Comparison of ENCODE assay signal across 8 cellular contexts in genomic region chr11:416051-416756, GRCh38. TPM values are rescaled to one million over a fixed set of nuclear protein-coding genes. Genes with fewer than 3 reads are reported as not detected.
DNase-seq lines count a peak whose midpoint lies in the region; ATAC-seq and TF ChIP-seq lines count a peak whose summit lies in the region.

No MANE protein-coding gene starts in this region.

- H3K27me3 ChIP-seq in DND-41 (ENCODE audit: insufficient read depth, low read length, poor library complexity) (peaks cover 8% of the 10 kb centered on the region), gastroesophageal sphincter (peaks cover 71% of the 10 kb centered on the region), rectal smooth muscle tissue (ENCODE audit: control insufficient read depth, insufficient read depth, low read length) (peaks cover 3% of the 10 kb centered on the region)

- no peak for TF ChIP-seq EP300 in gastroesophageal sphincter (IDR thresholded peaks at IDR 0.05)

- H3K4me1 ChIP-seq in DND-41 (ENCODE audit: insufficient read depth, low read length) (peaks cover 45% of the 10 kb centered on the region), gastroesophageal sphincter (peaks cover 0 to 25% (median 4%) of the 10 kb centered on the region in 3 donors), rectal smooth muscle tissue (ENCODE audit: control insufficient read depth, insufficient read depth, low read length) (no peaks in the 10 kb centered on the region)

- H3K9me3 ChIP-seq in DND-41 (ENCODE audit: insufficient read depth, low read length, severe bottlenecking): no peaks in the 10 kb centered on the region
- H3K9me3 ChIP-seq in gastroesophageal sphincter: no peaks in the 10 kb centered on the region

- TF ChIP-seq CTCF in DND-41 (IDR thresholded peaks at IDR 0.05; ENCODE audit: borderline replicate concordance, extremely low read depth, low read length, poor library complexity, severe bottlenecking) (no peak), VCaP (conservative IDR thresholded peaks at IDR 0.05) (no peak), gastroesophageal sphincter (IDR thresholded peaks at IDR 0.05) (no peak)

- H3K79me2 ChIP-seq in DND-41 (ENCODE audit: insufficient read depth, low read length): peaks cover 16% of the 10 kb centered on the region

- H3K4me2 ChIP-seq in DND-41 (ENCODE audit: insufficient read depth, low read length): peak overlapping the region; percentile 84

- peak overlapping the region; percentile 73 for H2AFZ ChIP-seq in DND-41 (ENCODE audit: low read depth, low read length)

- DNase-seq in DND-41: no peak
- no peak for DNase-seq in anterior cingulate cortex (lab: John Stamatoyannopoulos, UW)
- no peak for DNase-seq in NCI-H1694 treated with DMSO at 0.1 percent for 48 hours (lab: John Stamatoyannopoulos, UW)
- no peak for DNase-seq in GF-D8 (lab: John Stamatoyannopoulos, UW)

- H3K27ac ChIP-seq in DND-41 (ENCODE audit: low read length): peak overlapping the region; percentile 81
- H3K27ac ChIP-seq in VCaP: peak overlapping the region; percentile 92
- H3K27ac ChIP-seq in gastroesophageal sphincter: peak overlapping the region in 3 of 4 donors; percentile 76 to 81 (median 78)
- no peak overlapping the region for H3K27ac ChIP-seq in rectal smooth muscle tissue (ENCODE audit: low read depth, low read length)

- H3K36me3 ChIP-seq in DND-41 (ENCODE audit: insufficient read depth, low read length) (no peaks in the 10 kb centered on the region), gastroesophageal sphincter (no peaks in the 10 kb centered on the region), rectal smooth muscle tissue (ENCODE audit: control insufficient read depth, insufficient read depth, low read length) (no peaks in the 10 kb centered on the region)

- H3K9ac ChIP-seq in DND-41 (ENCODE audit: low read depth, low read length) (peak overlapping the region; percentile 88), rectal smooth muscle tissue (ENCODE audit: low read length) (no peak overlapping the region)

- no peak for TF ChIP-seq POLR2A in gastroesophageal sphincter (IDR thresholded peaks at IDR 0.05)

- H3K4me3 ChIP-seq in DND-41 (ENCODE audit: low read depth in 1 of 2, low read length in 2 of 2): peak overlapping the region; percentile 5 to 80; a peak in 2 of 4 replicates
- peak overlapping the region; percentile 5 to 54 for H3K4me3 ChIP-seq in gastroesophageal sphincter
- peak overlapping the region; percentile 69 for H3K4me3 ChIP-seq in rectal smooth muscle tissue (ENCODE audit: low read length)

- ATAC-seq in DND-41 (ENCODE audit: insufficient read depth, low read depth): no peak
- ATAC-seq in gastroesophageal sphincter: no peak
- no peak for ATAC-seq in HG02798 (IDR thresholded peaks at IDR 0.05; ENCODE audit: poor library complexity, unreplicated experiment)

- H4K20me1 ChIP-seq in DND-41 (ENCODE audit: insufficient read depth, low read length): no peaks in the 10 kb centered on the region

- 14 to 20% methylated on average over 1 to 7 of the region's 45 CpGs for WGBS in gastroesophageal sphincter (ENCODE audit: low coverage in 1 of 2), 2 donors

RNA-seq across cellular contexts. Expression of gene SIGIRR, which starts 1.4 kb away (rescaled TPM):
- total RNA-seq in gastroesophageal sphincter: 10 to 100 TPM; 37.4 to 49.5 (median 44.8) TPM

RNA-seq across cellular contexts. Expression of gene PKP3, which starts 22.2 kb away (rescaled TPM):
- 10 to 100 TPM in 1 of 4 donors, 1 to 10 TPM in 2, under 1 TPM in 1; 0.67 to 14.3 (median 2.3) TPM for total RNA-seq in gastroesophageal sphincter

RNA-seq across cellular contexts. Expression of gene ANO9, which starts 25.6 kb away (rescaled TPM):
- total RNA-seq in gastroesophageal sphincter: under 1 TPM in 3 of 4 donors, not detected in 1; 0.22 to 0.94 (median 0.47) TPM

RNA-seq across cellular contexts. Expression of gene PTDSS2, which starts 33.9 kb away (rescaled TPM):
- total RNA-seq in gastroesophageal sphincter: 10 to 100 TPM; 23.4 to 55.9 (median 43.1) TPM

RNA-seq across cellular contexts. Expression of gene B4GALNT4, which starts 46.9 kb away (rescaled TPM):
- 10 to 100 TPM in 1 of 4 donors, 1 to 10 TPM in 3; 3.2 to 10.6 (median 4.8) TPM for total RNA-seq in gastroesophageal sphincter
